In genomic region chr12:47079894-47080724, GRCh38 we compare ENCODE assay signal across 8 cellular contexts. TPM values are rescaled to one million over a fixed set of nuclear protein-coding genes. Genes with fewer than 3 reads are reported as not detected.
DNase-seq lines count a peak whose midpoint lies in the region; ATAC-seq and TF ChIP-seq lines count a peak whose summit lies in the region.

TSS of gene AMIGO2 (minus strand) at chr12:47079959. CDS start at chr12:47079002, 957 bp downstream.

- H2AFZ ChIP-seq in trophoblast cell (ENCODE audit: insufficient read depth, low read length, poor library complexity): peak within 1 kb of the TSS; percentile 79

- 0% methylated on average over 33 to 57 of the region's 59 CpGs for WGBS in heart right ventricle, 2 donors
- WGBS in trophoblast cell (ENCODE audit: extremely low coverage, insufficient coverage, insufficient read length): no CpG with 5 or more reads among the region's 59 CpGs

- peaks cover 0 to 21% (median 11%) of the 10 kb centered on the region in 7 donors for H3K27me3 ChIP-seq in heart right ventricle
- no peaks in the 10 kb centered on the region for H3K27me3 ChIP-seq in trophoblast cell (ENCODE audit: insufficient read depth, low read length)

- H2BK12ac ChIP-seq in trophoblast cell (ENCODE audit: low read length): peak within 1 kb of the TSS; percentile 94

- peak within 1 kb of the TSS; percentile 98 for H3K27ac Mint-ChIP-seq in activated naive CD8-positive, alpha-beta T cell treated with anti-CD3 and anti-CD28 coated beads for 36 hours

- no peaks in the 10 kb centered on the region for H3K9me3 ChIP-seq in heart right ventricle
- H3K9me3 ChIP-seq in trophoblast cell (ENCODE audit: insufficient read depth, low read depth, low read length): no peaks in the 10 kb centered on the region

- peak within 1 kb of the TSS; percentile 18 for H3K9ac ChIP-seq in trophoblast cell (ENCODE audit: low read length)

- ATAC-seq in HG02759 (IDR thresholded peaks at IDR 0.05; ENCODE audit: unreplicated experiment) (peak; percentile 25), heart right ventricle (peak; percentile 63 to 85 (median 74)), HG03571 (IDR thresholded peaks at IDR 0.05; ENCODE audit: unreplicated experiment) (no peak), HG03469 (IDR thresholded peaks at IDR 0.05; ENCODE audit: unreplicated experiment) (no peak)

- peak within 1 kb of the TSS; percentile 79 for H3K14ac ChIP-seq in trophoblast cell (ENCODE audit: low read length)

- H3K4me1 ChIP-seq in heart right ventricle (peaks cover 0 to 47% (median 18%) of the 10 kb centered on the region in 9 donors), trophoblast cell (ENCODE audit: control insufficient read depth in 1 of 2, insufficient read depth in 2 of 2, low read length in 2 of 2) (peaks cover 10 to 13% of the 10 kb centered on the region in 2 experiments)

- peaks cover 45% of the 10 kb centered on the region for H3K36me3 Mint-ChIP-seq in activated naive CD8-positive, alpha-beta T cell treated with anti-CD3 and anti-CD28 coated beads for 36 hours

- TF ChIP-seq CTCF in heart right ventricle (IDR thresholded peaks at IDR 0.05): no peak

- peak within 1 kb of the TSS; percentile 52 for H4K12ac ChIP-seq in trophoblast cell (ENCODE audit: low read depth, low read length)

- peaks cover 4% of the 10 kb centered on the region for H3K79me2 ChIP-seq in trophoblast cell (ENCODE audit: control insufficient read depth, insufficient read depth, low read length, poor library complexity)

- intact Hi-C loops in heart right ventricle (cut with DNase I): loop anchor here in 7 of 10 donors (2.0 to 10.0 kb wide), 10 partner anchors 105 to 317 kb away; no protein-coding TSS in a partner anchor

- H3K4me3 ChIP-seq in heart right ventricle (peak within 1 kb of the TSS; percentile 57 to 80 (median 71)), trophoblast cell (ENCODE audit: low read depth, low read length) (peak within 1 kb of the TSS; percentile 80)

- peak within 1 kb of the TSS; percentile 87 for H4K91ac ChIP-seq in trophoblast cell (ENCODE audit: low read depth, low read length)

- H2BK120ac ChIP-seq in trophoblast cell (ENCODE audit: insufficient read depth, low read length, poor library complexity): peak within 1 kb of the TSS; percentile 90

- peak within 1 kb of the TSS; percentile 90 for H4K8ac ChIP-seq in trophoblast cell (ENCODE audit: low read depth, low read length)

- H3K18ac ChIP-seq in trophoblast cell (ENCODE audit: low read length): peak within 1 kb of the TSS; percentile 97

- H3K4ac ChIP-seq in trophoblast cell (ENCODE audit: low read depth, low read length): peak within 1 kb of the TSS; percentile 58

- H3K27ac ChIP-seq in heart right ventricle (peak within 1 kb of the TSS; percentile 76 to 92 (median 90)), trophoblast cell (ENCODE audit: low read depth, low read length) (peak within 1 kb of the TSS; percentile 29)

- H3K79me1 ChIP-seq in trophoblast cell (ENCODE audit: low read length): peaks cover 26% of the 10 kb centered on the region

- H3K23ac ChIP-seq in trophoblast cell (ENCODE audit: low read length): no peak within 1 kb of the TSS

- H3K36me3 ChIP-seq in heart right ventricle: no peaks in the 10 kb centered on the region
- peaks cover 0 to 6% of the 10 kb centered on the region in 2 experiments for H3K36me3 ChIP-seq in trophoblast cell (ENCODE audit: control insufficient read depth in 1 of 2, insufficient read depth in 2 of 2, low read length in 2 of 2)

- no peaks in the 10 kb centered on the region for H3K27me3 Mint-ChIP-seq in activated naive CD8-positive, alpha-beta T cell treated with anti-CD3 and anti-CD28 coated beads for 36 hours

- H3K4me2 ChIP-seq in trophoblast cell (ENCODE audit: low read length): peak within 1 kb of the TSS; percentile 80

- H2BK5ac ChIP-seq in trophoblast cell (ENCODE audit: low read depth, low read length, poor library complexity): peak within 1 kb of the TSS; percentile 67

- peak within 1 kb of the TSS; percentile 12 for H2AK5ac ChIP-seq in trophoblast cell (ENCODE audit: low read length)

- peaks cover 78% of the 10 kb centered on the region for H3K4me1 Mint-ChIP-seq in activated naive CD8-positive, alpha-beta T cell treated with anti-CD3 and anti-CD28 coated beads for 36 hours

- peak within 1 kb of the TSS; percentile 98 for H3K4me3 Mint-ChIP-seq in activated naive CD8-positive, alpha-beta T cell treated with anti-CD3 and anti-CD28 coated beads for 36 hours

- peak; percentile 65 for DNase-seq in GM03348 (ENCODE audit: low spot score)
- DNase-seq in SHP77 (lab: John Stamatoyannopoulos, UW): peak; percentile 66 to 67
- peak; percentile 37 for DNase-seq in activated naive CD8-positive, alpha-beta T cell treated with anti-CD3 and anti-CD28 coated beads for 36 hours
- DNase-seq in heart right ventricle: peak; percentile 54 to 75
- peak; percentile 68 to 73 for DNase-seq in trophoblast cell

- H3K9me3 Mint-ChIP-seq in activated naive CD8-positive, alpha-beta T cell treated with anti-CD3 and anti-CD28 coated beads for 36 hours: no peaks in the 10 kb centered on the region

RNA-seq across cellular contexts. Expression of gene AMIGO2, which starts in this region (rescaled TPM):
- total RNA-seq in activated naive CD8-positive, alpha-beta T cell treated with anti-CD3 and anti-CD28 coated beads for 36 hours: 10 to 100 TPM; 19.0 to 20.6 TPM
- 1 to 10 TPM; 1.1 to 3.2 (median 1.9) TPM for total RNA-seq in heart right ventricle
- 1 to 10 TPM; 3.1 to 3.3 TPM for polyA plus RNA-seq in heart right ventricle
- polyA plus RNA-seq in trophoblast cell (2013): 8.3 TPM in 2 replicates

Comparison
In these comparisons a context has a peak if more than half of its experiments do, and no peak if none do; other contexts are left out.
1. RNA of gene AMIGO2 (total RNA-seq): 19.0 to 20.6 TPM in activated naive CD8-positive, alpha-beta T cell treated with anti-CD3 and anti-CD28 coated beads for 36 hours; 1.1 to 3.2 TPM in heart right ventricle; every median in the first group is over 4 times any median in the second.
2. ATAC-seq: peak in HG02759 (single experiment) and heart right ventricle (8 of 8); none in HG03571 (single experiment) and HG03469 (single experiment).
3. Peak in every context shown above with its lines, with median percentiles within 50 percentile points of each other: DNase-seq.